Comparison of ENCODE assay signal across 18 cellular contexts in the genomic region with DNA sequence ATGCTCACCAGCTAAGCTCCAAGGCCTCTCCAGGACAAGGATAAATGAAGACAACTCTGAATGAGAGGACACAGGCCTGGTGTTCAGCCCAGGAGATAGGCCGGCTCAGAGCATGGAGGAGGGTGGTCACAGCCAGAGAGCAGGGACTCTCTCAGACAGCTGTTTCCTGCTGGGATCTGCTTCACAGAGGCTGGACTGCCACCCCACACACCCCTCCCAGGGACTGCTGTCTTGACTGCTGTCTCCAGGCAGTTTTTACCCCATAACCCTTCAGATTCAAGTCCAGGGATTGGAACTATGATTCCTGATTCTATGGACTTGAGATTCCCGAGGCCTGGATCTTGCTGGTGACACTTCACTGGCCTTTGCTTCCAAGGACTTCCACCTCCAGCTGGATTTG.
"Had no signal": no experiment of that assay in that cellular context is flagged by ENCODE, and none has a peak within 500 bp of the region (broad histone marks: within the 10 kb centered on the region; RNA-seq: fewer than 3 reads in every experiment).

No MANE protein-coding gene starts in this region.

- DNase-seq: central memory CD4-positive, alpha-beta T cell; cortex of kidney; dorsolateral prefrontal cortex; effector CD8-positive, alpha-beta T cell; gastrocnemius medialis; hippocampal formation; natural killer cell; nucleus accumbens; ovary; right lobe of liver; stimulated activated CD4-positive, alpha-beta T cell treated with anti-CD3 and anti-CD28 coated beads, Interleukin-2, amount 100 ng/mL, for 24 hours; stimulated activated CD4-positive, alpha-beta T cell treated with anti-CD3 and anti-CD28 coated beads, Interleukin-4, amount 100 ng/mL, for 4 hours; stimulated activated naive CD4-positive, alpha-beta T cell treated with Interleukin-2 at 50 U/mL for 16 hours; thyroid gland; uterus had no signal

- H3K4me3 ChIP-seq: breast epithelium, dorsolateral prefrontal cortex, gastrocnemius medialis, ovary, right lobe of liver, suprapubic skin, thyroid gland, uterus had no signal

- H3K36me3 ChIP-seq: breast epithelium, gastrocnemius medialis, ovary, right lobe of liver, suprapubic skin, thyroid gland, uterus had no signal

- H3K9me3 ChIP-seq: breast epithelium, gastrocnemius medialis, ovary, right lobe of liver, suprapubic skin, thyroid gland, uterus had no signal

- ATAC-seq: esophagus mucosa, gastrocnemius medialis, natural killer cell had no signal

- H3K27ac ChIP-seq: breast epithelium, gastrocnemius medialis, ovary, right lobe of liver, suprapubic skin, thyroid gland, uterus had no signal

- H3K4me1 ChIP-seq: breast epithelium, gastrocnemius medialis, right lobe of liver, suprapubic skin, thyroid gland, uterus had no signal

- H3K27me3 ChIP-seq: breast epithelium, dorsolateral prefrontal cortex, gastrocnemius medialis, ovary, right lobe of liver, suprapubic skin, thyroid gland, uterus had no signal
